In genomic region chr22:22948651-22949611, GRCh38 we compare ENCODE assay signal across 18 cellular contexts.
DNase-seq lines count a peak whose midpoint lies in the region; ATAC-seq and TF ChIP-seq lines count a peak whose summit lies in the region.
"Had no signal": no experiment of that assay in that cellular context is flagged by ENCODE, and none has a peak within 500 bp of the region (broad histone marks: within the 10 kb centered on the region; RNA-seq: fewer than 3 reads in every experiment).

No MANE protein-coding gene starts in this region.

- TF ChIP-seq CTCF in OCI-LY3 (IDR thresholded peaks at IDR 0.05; ENCODE audit: low read depth, low read length): no peak
- TF ChIP-seq CTCF in fibroblast of mammary gland (conservative IDR thresholded peaks at IDR 0.05; ENCODE audit: control insufficient read depth, insufficient read depth, low read depth, low read length): no peak
- no peak for TF ChIP-seq CTCF in suprapubic skin (IDR thresholded peaks at IDR 0.05)
- TF ChIP-seq CTCF in tibial artery (IDR thresholded peaks at IDR 0.05): no peak

- peaks cover 96% of the 10 kb centered on the region for H3K79me2 ChIP-seq in OCI-LY3 (ENCODE audit: low read length)

- TF ChIP-seq EP300 in suprapubic skin (IDR thresholded peaks at IDR 0.05): no peak

- H3K9me3 ChIP-seq in OCI-LY3 (ENCODE audit: insufficient read depth, low read length) (no peaks in the 10 kb centered on the region), suprapubic skin (no peaks in the 10 kb centered on the region), tibial artery (no peaks in the 10 kb centered on the region)
- H3K9me3 ChIP-seq: MG63 had no signal

- intact Hi-C loops in tibial artery (cut with DNase I; ENCODE audit: low total_unique reads): no loop called here

- H3K27me3 ChIP-seq in OCI-LY3 (ENCODE audit: low read depth, low read length) (no peaks in the 10 kb centered on the region), suprapubic skin (peaks cover 23% of the 10 kb centered on the region), tibial artery (peaks cover 0 to 51% of the 10 kb centered on the region in 2 donors)

- no peaks in the 10 kb centered on the region for H4K20me1 ChIP-seq in OCI-LY3 (ENCODE audit: insufficient read depth, low read length)

- DNase-seq in activated CD8-positive, alpha-beta memory T cell treated with anti-CD3 and anti-CD28 coated beads for 24 hours: peak; percentile 17
- no peak for DNase-seq in activated CD8-positive, alpha-beta memory T cell treated with anti-CD3 and anti-CD28 coated beads, Interleukin-2, amount 50 U/mL, for 4 hours
- DNase-seq in fibroblast of mammary gland (ENCODE audit: low read depth): peak; percentile 16
- DNase-seq in suprapubic skin (ENCODE audit: low spot score in 2 of 2): peak; percentile 27 to 38
- no peak for DNase-seq in tibial artery
- DNase-seq in SKM-1 treated with dmso at 0.1 percent for 144 hours (lab: John Stamatoyannopoulos, UW; ENCODE audit: unreplicated experiment): no peak
- DNase-seq: ACHN; activated CD4-positive, alpha-beta T cell treated with anti-CD3 and anti-CD28 coated beads for 36 hours; amniotic stem cell; cortex of kidney; GF-D8; left ventricle myocardium superior; MG63; NCI-H2081 treated with DMSO at 0.1 percent for 48 hours; NCI-H748 treated with DMSO at 0.1 percent for 48 hours; stimulated activated CD4-positive, alpha-beta T cell treated with anti-CD3 and anti-CD28 coated beads, Interleukin-15, amount 100 ng/mL, for 24 hours had no signal

- no peak overlapping the region for H3K4me2 ChIP-seq in OCI-LY3 (ENCODE audit: low read length)

- H3K9ac ChIP-seq in OCI-LY3 (ENCODE audit: low read length): no peak overlapping the region

- H3K27ac ChIP-seq in OCI-LY3 (ENCODE audit: low read length) (0 out of 2 replicates have a peak overlapping the region, but pooled peaks have one; percentile 0), suprapubic skin (no peak overlapping the region), tibial artery (no peak overlapping the region)

- H3K4me1 ChIP-seq in OCI-LY3 (ENCODE audit: low read length): peaks cover 90% of the 10 kb centered on the region
- H3K4me1 ChIP-seq in suprapubic skin: no peaks in the 10 kb centered on the region
- H3K4me1 ChIP-seq in tibial artery: no peaks in the 10 kb centered on the region

- TF ChIP-seq POLR2A in suprapubic skin (IDR thresholded peaks at IDR 0.05): no peak

- no peak overlapping the region for H3K4me3 ChIP-seq in OCI-LY3 (ENCODE audit: low read length)
- H3K4me3 ChIP-seq in fibroblast of mammary gland (ENCODE audit: control insufficient read depth, low read depth, low read length): no peak overlapping the region
- H3K4me3 ChIP-seq in suprapubic skin: no peak overlapping the region
- no peak overlapping the region for H3K4me3 ChIP-seq in tibial artery
- H3K4me3 ChIP-seq: MG63 had no signal

- peaks cover 25% of the 10 kb centered on the region for H3K36me3 ChIP-seq in OCI-LY3 (replicated peaks; ENCODE audit: low read depth, low read length)
- no peaks in the 10 kb centered on the region for H3K36me3 ChIP-seq in suprapubic skin
- no peaks in the 10 kb centered on the region for H3K36me3 ChIP-seq in tibial artery
- H3K36me3 ChIP-seq: MG63 had no signal

- H2AFZ ChIP-seq in OCI-LY3 (ENCODE audit: low read depth, low read length): no peak overlapping the region

- whole genome bisulfite sequencing in suprapubic skin: 77% methylated on average over 7 of the region's 10 CpGs

- no peak for ATAC-seq in HG02588 (IDR thresholded peaks at IDR 0.05; ENCODE audit: unreplicated experiment)
- ATAC-seq: activated CD4-positive, alpha-beta T cell treated with anti-CD3 and anti-CD28 coated beads for 36 hours; left ventricle myocardium superior had no signal

Comparison
In these comparisons a context has a peak if more than half of its experiments do, and no peak if none do; other contexts are left out.
1. DNase-seq: peak in activated CD8-positive, alpha-beta memory T cell treated with anti-CD3 and anti-CD28 coated beads for 24 hours (single experiment), fibroblast of mammary gland (single experiment) and suprapubic skin (2 of 2); none in activated CD8-positive, alpha-beta memory T cell treated with anti-CD3 and anti-CD28 coated beads, Interleukin-2, amount 50 U/mL, for 4 hours (single experiment), tibial artery (0 of 2) and SKM-1 treated with dmso at 0.1 percent for 144 hours (single experiment).